In genomic region chr11:104163100-104164027, GRCh38 we compare ENCODE assay signal across 8 cellular contexts. TPM values are rescaled to one million over a fixed set of nuclear protein-coding genes. Genes with fewer than 3 reads are reported as not detected.
DNase-seq lines count a peak whose midpoint lies in the region; ATAC-seq and TF ChIP-seq lines count a peak whose summit lies in the region.

No MANE protein-coding gene starts in this region.

- CTCF ChIA-PET in CD4-positive, alpha-beta memory T cell (lab: Charles Lee; ENCODE audit: partially characterized antibody): no interaction called here

- peaks cover 0 to 4% (median 0%) of the 10 kb centered on the region in 8 donors for H3K9me3 Mint-ChIP-seq in CD4-positive, alpha-beta memory T cell
- H3K9me3 Mint-ChIP-seq in nephron progenitor cell: no peaks in the 10 kb centered on the region

- peaks cover 0 to 9% (median 4%) of the 10 kb centered on the region in 4 donors for H3K4me1 Mint-ChIP-seq in CD4-positive, alpha-beta memory T cell
- peaks cover 24% of the 10 kb centered on the region for H3K4me1 Mint-ChIP-seq in nephron progenitor cell

- no peaks in the 10 kb centered on the region for H3K36me3 ChIP-seq in CD4-positive, alpha-beta memory T cell (ENCODE audit: insufficient read depth, low read length)
- no peaks in the 10 kb centered on the region for H3K36me3 ChIP-seq in SJSA1

- peak overlapping the region in 5 of 8 donors; percentile 26 to 70 (median 63) for H3K4me3 Mint-ChIP-seq in CD4-positive, alpha-beta memory T cell
- H3K4me3 Mint-ChIP-seq in nephron progenitor cell: peak overlapping the region; percentile 92

- DNase-seq in CD4-positive, alpha-beta memory T cell: no peak
- DNase-seq in SJSA1 (ENCODE audit: low read depth in 1 of 2, low spot score in 2 of 2): no peak
- peak; percentile 37 for DNase-seq in fibroblast of peridontal ligament (ENCODE audit: extremely low read depth)
- peak; percentile 34 for DNase-seq in nephron progenitor cell
- no peak for DNase-seq in retina

- no peak overlapping the region for H3K27ac ChIP-seq in CD4-positive, alpha-beta memory T cell (ENCODE audit: low read depth, low read length)
- H3K27ac ChIP-seq in SJSA1: no peak overlapping the region

- H3K36me3 Mint-ChIP-seq in CD4-positive, alpha-beta memory T cell: no peaks in the 10 kb centered on the region
- no peaks in the 10 kb centered on the region for H3K36me3 Mint-ChIP-seq in nephron progenitor cell (ENCODE audit: low read depth)

- H3K9me3 ChIP-seq in CD4-positive, alpha-beta memory T cell (ENCODE audit: control insufficient read depth in 1 of 2, low read length in 2 of 2): no peaks in the 10 kb centered on the region
- H3K9me3 ChIP-seq in SJSA1 (replicated peaks): no peaks in the 10 kb centered on the region

- H3K4me3 ChIP-seq in CD4-positive, alpha-beta memory T cell (ENCODE audit: low read length in 2 of 2): no peak overlapping the region
- H3K4me3 ChIP-seq in SJSA1: peak overlapping the region; percentile 45

- POLR2A ChIA-PET in CD4-positive, alpha-beta memory T cell (lab: Charles Lee; ENCODE audit: partially characterized antibody): no interaction called here

- H3K27me3 Mint-ChIP-seq in CD4-positive, alpha-beta memory T cell: peaks cover 3 to 22% of the 10 kb centered on the region in 2 donors
- H3K27me3 Mint-ChIP-seq in nephron progenitor cell (ENCODE audit: low read depth, poor library complexity): peaks cover 4% of the 10 kb centered on the region

- H3K4me1 ChIP-seq in CD4-positive, alpha-beta memory T cell (ENCODE audit: insufficient read depth, low read length): no peaks in the 10 kb centered on the region
- H3K4me1 ChIP-seq in SJSA1 (replicated peaks): no peaks in the 10 kb centered on the region

- ATAC-seq in GM21737 (IDR thresholded peaks at IDR 0.05; ENCODE audit: unreplicated experiment) (peak; percentile 19), HG03025 (IDR thresholded peaks at IDR 0.05; ENCODE audit: low FRiP score, unreplicated experiment) (no peak), HG03159 (IDR thresholded peaks at IDR 0.05; ENCODE audit: unreplicated experiment) (no peak)

- no peaks in the 10 kb centered on the region for H3K27me3 ChIP-seq in CD4-positive, alpha-beta memory T cell (ENCODE audit: insufficient read depth, low read length)
- no peaks in the 10 kb centered on the region for H3K27me3 ChIP-seq in SJSA1 (replicated peaks)

- intact Hi-C loops in CD4-positive, alpha-beta memory T cell (cut with micrococcal nuclease): no loop called here

- no peak for TF ChIP-seq CTCF in nephron progenitor cell (IDR thresholded peaks at IDR 0.05)

- H3K27ac Mint-ChIP-seq in CD4-positive, alpha-beta memory T cell: no peak overlapping the region
- H3K27ac Mint-ChIP-seq in nephron progenitor cell: peak overlapping the region; percentile 81

RNA-seq across cellular contexts. Expression of gene PDGFD, which starts 0.6 kb away (rescaled TPM):
- total RNA-seq in CD4-positive, alpha-beta memory T cell: not detected
- under 1 TPM in 1 of 2 donors, not detected in 1; 0.10 TPM for polyA plus RNA-seq in CD4-positive, alpha-beta memory T cell
- total RNA-seq in SJSA1 (2014; rRNA removed; shearing (Covaris generic)): 4.3 and 6.6 TPM in 2 replicates

Comparison
In these comparisons a context has a peak if more than half of its experiments do, and no peak if none do; other contexts are left out.
1. DNase-seq: peak in fibroblast of peridontal ligament (single experiment) and nephron progenitor cell (single experiment); none in CD4-positive, alpha-beta memory T cell (0 of 5), SJSA1 (0 of 2) and retina (single experiment).